Comparison of ENCODE assay signal across 8 cellular contexts in the genomic region with DNA sequence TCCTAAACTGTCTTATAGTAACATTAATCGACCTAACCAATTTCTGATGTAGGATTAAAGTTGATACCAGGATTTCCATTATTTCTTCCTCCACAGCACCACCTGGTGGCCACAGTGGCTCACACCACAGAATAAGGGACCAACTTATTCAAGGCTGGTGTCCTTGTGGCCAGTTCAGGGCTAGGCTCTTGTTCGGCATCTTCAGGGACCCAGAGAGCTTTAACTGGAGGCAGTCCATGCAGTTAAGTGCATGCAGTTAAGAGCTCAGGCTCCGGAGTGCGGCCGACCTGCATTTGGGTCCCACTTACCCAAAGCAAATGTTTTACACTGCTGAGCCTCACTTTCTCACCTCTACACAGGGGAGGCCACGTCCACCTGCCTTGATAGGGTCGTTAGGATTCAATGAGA. TPM values are rescaled to one million over a fixed set of nuclear protein-coding genes. Genes with fewer than 3 reads are reported as not detected.
A peak's percentile ranks its signal among the peaks of the same experiment; 100 is the strongest.
DNase-seq lines count a peak whose midpoint lies in the region; ATAC-seq, FAIRE-seq and TF ChIP-seq lines count a peak whose summit lies in the region.

No MANE protein-coding gene starts in this region.

- no peaks in the 10 kb centered on the region for H3K27me3 ChIP-seq in GM23338 (ENCODE audit: insufficient read depth)

- H3K79me2 ChIP-seq in GM23338 (replicated peaks; ENCODE audit: insufficient read depth): no peaks in the 10 kb centered on the region

- no peak overlapping the region for H3K4me2 ChIP-seq in GM23338

- no peaks in the 10 kb centered on the region for H3K9me2 ChIP-seq in GM23338 (ENCODE audit: insufficient read depth)

- no peak for DNase-seq in AG09309 (ENCODE audit: low read depth)
- DNase-seq in GM23338 (ENCODE audit: low spot score): peak; percentile 94
- DNase-seq in NCI-H345 (lab: John Stamatoyannopoulos, UW): peak; percentile 70
- DNase-seq in activated CD4-positive, CD25-positive, alpha-beta regulatory T cell treated with anti-CD3 and anti-CD28 coated beads, Interleukin-2, amount 50 U/mL, for 16 hours (ENCODE audit: low read depth, low spot score): peak; percentile 78
- peak; percentile 75 to 81 for DNase-seq in cardiac fibroblast (ENCODE audit: low read depth in 2 of 2)
- peak; percentile 82 for DNase-seq in kidney
- DNase-seq in stimulated activated CD4-positive, alpha-beta T cell treated with anti-CD3 and anti-CD28 coated beads, Interleukin-2, amount 100 ng/mL, for 24 hours: peak; percentile 87 to 90

- H3K27ac ChIP-seq in GM23338 (ENCODE audit: low read depth) (no peak overlapping the region), kidney (ENCODE audit: low read depth in 2 of 2, low read length in 2 of 2) (no peak overlapping the region)

- no peak overlapping the region for H2AFZ ChIP-seq in GM23338

- H3K36me3 ChIP-seq in GM23338 (ENCODE audit: insufficient read depth) (peaks cover 19% of the 10 kb centered on the region), kidney (ENCODE audit: control insufficient read depth in 1 of 2, insufficient read depth in 2 of 2, low read length in 2 of 2) (peaks cover 5 to 8% of the 10 kb centered on the region in 2 donors)

- H3K4me1 ChIP-seq in GM23338 (ENCODE audit: insufficient read depth) (no peaks in the 10 kb centered on the region), kidney (ENCODE audit: control insufficient read depth in 1 of 2, insufficient read depth in 1 of 2, low read depth in 1 of 2, low read length in 2 of 2) (no peaks in the 10 kb centered on the region)

- peaks cover 3% of the 10 kb centered on the region for H3K27me3 Mint-ChIP-seq in GM23338 (ENCODE audit: insufficient read depth, low read depth, poor library complexity)

- peak; percentile 100 for ATAC-seq in GM23338
- ATAC-seq in GM21526 (IDR thresholded peaks at IDR 0.05; ENCODE audit: low FRiP score, unreplicated experiment): no peak

- peak; percentile 6 for FAIRE-seq in kidney (lab: Jason Lieb, UNC)

- H3K27ac Mint-ChIP-seq in GM23338: no peak overlapping the region

- no peaks in the 10 kb centered on the region for H3K4me1 Mint-ChIP-seq in GM23338

- intact Hi-C loops in kidney (cut with DNase I): no loop called here

- H4K20me1 ChIP-seq in GM23338 (replicated peaks; ENCODE audit: insufficient read depth): no peaks in the 10 kb centered on the region

- H3K9me3 ChIP-seq in kidney (ENCODE audit: control insufficient read depth in 1 of 2, low read length in 2 of 2): no peaks in the 10 kb centered on the region

- peaks cover 60% of the 10 kb centered on the region for H3K36me3 Mint-ChIP-seq in GM23338 (ENCODE audit: low read depth)

- H3K9me3 Mint-ChIP-seq in GM23338: no peaks in the 10 kb centered on the region

- no peak overlapping the region for H3K4me3 Mint-ChIP-seq in GM23338

- TF ChIP-seq CTCF in AG09309 (IDR thresholded peaks at IDR 0.05; ENCODE audit: control insufficient read depth, insufficient read depth, low read depth, low read length, missing control alignments): peak; percentile 82
- TF ChIP-seq CTCF in GM23338 (conservative IDR thresholded peaks at IDR 0.05; ENCODE audit: low read depth in 2 of 2): peak; percentile 94 to 100
- peak; percentile 81 for TF ChIP-seq CTCF in cardiac fibroblast (IDR thresholded peaks at IDR 0.05; ENCODE audit: low read depth, low read length)
- TF ChIP-seq CTCF in kidney (IDR thresholded peaks at IDR 0.05; ENCODE audit: borderline replicate concordance, extremely low read depth, insufficient read depth): peak; percentile 96

- no peak overlapping the region for H3K9ac ChIP-seq in kidney (ENCODE audit: low read length in 2 of 2)

- no peak overlapping the region for H3K4me3 ChIP-seq in AG09309 (ENCODE audit: control insufficient read depth, low read depth, low read length)
- no peak overlapping the region for H3K4me3 ChIP-seq in GM23338
- no peak overlapping the region for H3K4me3 ChIP-seq in cardiac fibroblast (replicated peaks in 1 of 2; ENCODE audit: low read depth in 2 of 2, low read length in 2 of 2)
- H3K4me3 ChIP-seq in kidney (ENCODE audit: low read length in 2 of 2): no peak overlapping the region

- H3F3A ChIP-seq in GM23338 (replicated peaks; ENCODE audit: low read depth): 0 out of 2 replicates have a peak, but pooled peaks cover 5% of the 10 kb centered on the region

TF ChIP-seq in GM23338, 12 proteins besides CTCF, POLR2A, EP300 and RAD21:
- TF ChIP-seq STAT1 (IDR thresholded peaks at IDR 0.05; ENCODE audit: unreplicated experiment): no peak
- no peak for TF ChIP-seq ZNF114 (CRISPR knock-in tag; IDR thresholded peaks at IDR 0.05)
- no peak for TF ChIP-seq EZH2phosphoT487 (IDR thresholded peaks at IDR 0.05; ENCODE audit: unreplicated experiment)
- TF ChIP-seq EZH2 (IDR thresholded peaks at IDR 0.05; ENCODE audit: low read depth, unreplicated experiment): no peak
- TF ChIP-seq JUNB (IDR thresholded peaks at IDR 0.05; ENCODE audit: unreplicated experiment): no peak
- TF ChIP-seq POLR2AphosphoS5 (IDR thresholded peaks at IDR 0.05; ENCODE audit: low read depth): no peak
- TF ChIP-seq, protein P1, sequence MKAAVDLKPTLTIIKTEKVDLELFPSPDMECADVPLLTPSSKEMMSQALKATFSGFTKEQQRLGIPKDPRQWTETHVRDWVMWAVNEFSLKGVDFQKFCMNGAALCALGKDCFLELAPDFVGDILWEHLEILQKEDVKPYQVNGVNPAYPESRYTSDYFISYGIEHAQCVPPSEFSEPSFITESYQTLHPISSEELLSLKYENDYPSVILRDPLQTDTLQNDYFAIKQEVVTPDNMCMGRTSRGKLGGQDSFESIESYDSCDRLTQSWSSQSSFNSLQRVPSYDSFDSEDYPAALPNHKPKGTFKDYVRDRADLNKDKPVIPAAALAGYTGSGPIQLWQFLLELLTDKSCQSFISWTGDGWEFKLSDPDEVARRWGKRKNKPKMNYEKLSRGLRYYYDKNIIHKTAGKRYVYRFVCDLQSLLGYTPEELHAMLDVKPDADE (IDR thresholded peaks at IDR 0.05): no peak

RNA-seq across cellular contexts. Expression of gene GPR68, which starts 42.0 kb away (rescaled TPM):
- 0.35 TPM in 2 replicates for total RNA-seq in GM23338 (2014; rRNA removed; shearing (Covaris generic))
- polyA plus RNA-seq in GM23338 (2016; fragmentation: Nextera tagmentation; extraction: Ambion mirVana) (0.19 and 0.45 TPM in 2 replicates), kidney (ENCODE audit: insufficient read depth, low read depth, low replicate concordance) (0.82 TPM)
- 1.7 TPM for total RNA-seq in kidney
